Comparison of ENCODE assay signal across 14 cellular contexts in the genomic region with DNA sequence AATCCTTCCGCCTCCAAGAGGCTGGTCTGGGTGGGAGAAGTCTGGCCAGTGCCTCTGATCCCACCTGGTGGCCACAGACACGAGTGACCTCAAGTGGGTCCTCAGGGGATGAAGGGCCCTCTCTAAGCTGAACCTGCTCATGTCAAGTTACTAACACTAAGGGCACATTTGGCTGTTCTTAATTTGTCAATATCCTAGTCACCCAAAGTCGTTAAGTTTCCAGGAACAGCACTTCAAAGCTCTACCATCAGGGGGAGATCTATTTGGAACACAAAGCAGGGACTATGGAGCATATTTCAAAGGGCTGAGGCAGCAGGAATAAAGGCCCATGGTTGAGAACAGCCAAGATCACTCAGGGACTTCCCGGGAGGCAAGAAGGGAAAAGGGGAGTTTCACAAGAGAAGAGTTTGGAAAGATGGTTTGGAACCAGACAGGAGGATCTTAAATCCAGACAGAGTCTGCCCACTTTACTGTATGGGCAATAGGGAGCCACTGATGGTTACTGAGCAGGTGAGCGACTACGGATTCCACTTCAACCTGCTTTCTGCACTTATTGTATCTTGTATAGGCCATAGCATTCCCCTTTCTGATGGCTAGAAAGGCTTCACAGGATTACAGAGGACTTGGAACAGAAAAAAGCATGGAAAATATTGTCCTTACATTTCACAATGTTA. TPM values are rescaled to one million over a fixed set of nuclear protein-coding genes. Genes with fewer than 3 reads are reported as not detected.
DNase-seq lines count a peak whose midpoint lies in the region; ATAC-seq and TF ChIP-seq lines count a peak whose summit lies in the region.
"Had no signal": no experiment of that assay in that cellular context is flagged by ENCODE, and none has a peak within 500 bp of the region (broad histone marks: within the 10 kb centered on the region; RNA-seq: fewer than 3 reads in every experiment).

No MANE protein-coding gene starts in this region.

- no peak overlapping the region for H3K27ac Mint-ChIP-seq in osteocyte (ENCODE audit: unreplicated experiment)
- H3K27ac Mint-ChIP-seq: brain had no signal

- H3K4me1 Mint-ChIP-seq in osteocyte (ENCODE audit: unreplicated experiment) = peaks cover 11% of the 10 kb centered on the region

- H3K9me3 Mint-ChIP-seq in osteocyte (ENCODE audit: unreplicated experiment) = no peaks in the 10 kb centered on the region
- H3K9me3 Mint-ChIP-seq: brain had no signal

- no peak overlapping the region for H3K4me3 Mint-ChIP-seq in osteocyte (ENCODE audit: unreplicated experiment)
- H3K4me3 Mint-ChIP-seq: brain had no signal

- peaks cover 17% of the 10 kb centered on the region for H3K36me3 Mint-ChIP-seq in osteocyte (ENCODE audit: unreplicated experiment)

- TF ChIP-seq CTCF in NB4 (IDR thresholded peaks at IDR 0.05; ENCODE audit: low read depth, low read length) (peak; percentile 27), osteocyte (IDR thresholded peaks at IDR 0.05) (peak; percentile 37)

- H3K27me3 Mint-ChIP-seq in osteocyte (ENCODE audit: unreplicated experiment) = no peaks in the 10 kb centered on the region

- no peak for TF ChIP-seq POLR2A in NB4 (IDR thresholded peaks at IDR 0.05; ENCODE audit: extremely low read depth, insufficient read length)

- H3K4me3 ChIP-seq in NB4 (ENCODE audit: low read depth, low read length) = no peak overlapping the region
- H3K4me3 ChIP-seq: smooth muscle cell had no signal

- peak; percentile 13 for DNase-seq in NCI-H2029 treated with DMSO at 0.1 percent for 48 hours (lab: John Stamatoyannopoulos, UW)
- no peak for DNase-seq in NCI-H2029 (lab: John Stamatoyannopoulos, UW)
- peak; percentile 13 for DNase-seq in NB4 (ENCODE audit: low read depth)
- DNase-seq in dermis blood vessel endothelial cell = peak; percentile 28
- DNase-seq in osteocyte (ENCODE audit: extremely low spot score, unreplicated experiment) = no peak
- DNase-seq in stimulated activated CD4-positive, alpha-beta T cell treated with anti-CD3 and anti-CD28 coated beads, Interleukin-4, amount 100 ng/mL, for 24 hours = no peak
- DNase-seq in GM19238 (ENCODE audit: insufficient read length, low spot score) = no peak
- DNase-seq: ACHN; Karpas-422; NK-92 treated with Interleukin-12 subunit alpha and Interleukin-12 subunit beta, amount 100 ng/mL, for 24 hours; T1000 had no signal

- ATAC-seq in HG02678 (IDR thresholded peaks at IDR 0.05; ENCODE audit: unreplicated experiment) = no peak

RNA-seq across cellular contexts. Expression of gene OXTR, which starts 13.7 kb away (rescaled TPM):
- total RNA-seq in dermis blood vessel endothelial cell (4.6 and 5.3 TPM in 2 replicates), osteocyte (23.8 and 24.0 TPM in 2 replicates)

RNA-seq across cellular contexts. Expression of gene CAV3, which starts 22.1 kb away (rescaled TPM):
- total RNA-seq in dermis blood vessel endothelial cell (not detected in 2 replicates), osteocyte (not detected in 2 replicates)
- total RNA-seq: smooth muscle cell had no signal

Comparison
In these comparisons a context has a peak if more than half of its experiments do, and no peak if none do; other contexts are left out.
1. DNase-seq: peak in NCI-H2029 treated with DMSO at 0.1 percent for 48 hours (single experiment), NB4 (single experiment) and dermis blood vessel endothelial cell (single experiment); none in NCI-H2029 (single experiment), osteocyte (single experiment), stimulated activated CD4-positive, alpha-beta T cell treated with anti-CD3 and anti-CD28 coated beads, Interleukin-4, amount 100 ng/mL, for 24 hours (single experiment) and GM19238 (single experiment).